Comparison of ENCODE assay signal across 22 cellular contexts in genomic region chr15:25700916-25701315, GRCh38.
"Had no signal": no experiment of that assay in that cellular context is flagged by ENCODE, and none has a peak within 500 bp of the region (broad histone marks: within the 10 kb centered on the region; RNA-seq: fewer than 3 reads in every experiment).

No MANE protein-coding gene starts in this region.

- H3K4me1 Mint-ChIP-seq: immature natural killer cell; stimulated activated memory B cell treated with anti-CD40 and anti-IgM and Interleukin-4, amounts not matched to agents 10 μg/mL and 1 μg/mL and 100 μg/mL, for 72 hours had no signal

- H3K4me3 ChIP-seq: lower lobe of right lung, prostate gland, right atrium auricular region, testis, tibial artery, upper lobe of left lung had no signal

- H3K27me3 Mint-ChIP-seq: effector memory CD8-positive, alpha-beta T cell; stimulated activated memory B cell treated with anti-CD40 and anti-IgM and Interleukin-4, amounts not matched to agents 10 μg/mL and 1 μg/mL and 100 μg/mL, for 72 hours had no signal

- H3K9me3 Mint-ChIP-seq: effector memory CD8-positive, alpha-beta T cell; immature natural killer cell; natural killer cell; stimulated activated memory B cell treated with anti-CD40 and anti-IgM and Interleukin-4, amounts not matched to agents 10 μg/mL and 1 μg/mL and 100 μg/mL, for 72 hours had no signal

- H3K4me1 ChIP-seq: lower lobe of right lung, parathyroid adenoma, prostate gland, right atrium auricular region, testis, upper lobe of left lung had no signal

- DNase-seq: cortex of kidney; effector memory CD8-positive, alpha-beta T cell; hypothalamus; immature natural killer cell; islet precursor cell; kidney glomerular epithelial cell; left colon; left ventricle myocardium superior; lower lobe of right lung; natural killer cell; stimulated activated CD4-positive, alpha-beta T cell treated with anti-CD3 and anti-CD28 coated beads, Interleukin-4, amount 100 ng/mL, for 4 hours; stimulated activated naive CD8-positive, alpha-beta T cell treated with anti-CD3 and anti-CD28 coated beads, Interleukin-15, Interleukin-2, amounts not matched to agents 100 U/mL and 50 U/mL, for 24 hours; substantia nigra; testis; upper lobe of left lung had no signal

- H3K4me3 Mint-ChIP-seq: effector memory CD8-positive, alpha-beta T cell; immature natural killer cell; natural killer cell; neural crest cell; stimulated activated memory B cell treated with anti-CD40 and anti-IgM and Interleukin-4, amounts not matched to agents 10 μg/mL and 1 μg/mL and 100 μg/mL, for 72 hours had no signal

- H3K36me3 Mint-ChIP-seq: stimulated activated memory B cell treated with anti-CD40 and anti-IgM and Interleukin-4, amounts not matched to agents 10 μg/mL and 1 μg/mL and 100 μg/mL, for 72 hours had no signal

- H3K9me3 ChIP-seq: lower lobe of right lung, neutrophil, prostate gland, right atrium auricular region, testis, tibial artery, upper lobe of left lung had no signal

- H3K27ac ChIP-seq: lower lobe of right lung, neutrophil, parathyroid adenoma, prostate gland, right atrium auricular region, testis, tibial artery, upper lobe of left lung had no signal

- H3K27ac Mint-ChIP-seq: effector memory CD8-positive, alpha-beta T cell; natural killer cell; stimulated activated memory B cell treated with anti-CD40 and anti-IgM and Interleukin-4, amounts not matched to agents 10 μg/mL and 1 μg/mL and 100 μg/mL, for 72 hours had no signal

- H3K27me3 ChIP-seq: neutrophil, right atrium auricular region, testis, tibial artery, upper lobe of left lung had no signal

- H3K36me3 ChIP-seq: neutrophil, prostate gland, right atrium auricular region, upper lobe of left lung had no signal
